15 cellular contexts compared by ENCODE assay signal in genomic region chr1:39776886-39777683, GRCh38. TPM values are rescaled to one million over a fixed set of nuclear protein-coding genes. Genes with fewer than 3 reads are reported as not detected.
DNase-seq lines count a peak whose midpoint lies in the region; ATAC-seq and TF ChIP-seq lines count a peak whose summit lies in the region.
"Had no signal": no experiment of that assay in that cellular context is flagged by ENCODE, and none has a peak within 500 bp of the region (broad histone marks: within the 10 kb centered on the region; RNA-seq: fewer than 3 reads in every experiment).

No MANE protein-coding gene starts in this region.

- H3K4me3 Mint-ChIP-seq in IgD-negative memory B cell (peak overlapping the region in 3 of 4 donors; percentile 32 to 82 (median 63)), mesothelial cell of epicardium (no peak overlapping the region)

- H3K9ac ChIP-seq in BLaER1 treated with 17β-estradiol and CSF1 and Interleukin-3, amounts not matched to agents 10 nM and 100 nM: peak overlapping the region in 9 of 11 experiments; percentile 5 to 75 (median 52); a peak in 11 of 22 replicates

- H3K4me1 Mint-ChIP-seq in IgD-negative memory B cell (peaks cover 0 to 24% (median 4%) of the 10 kb centered on the region in 3 donors), mesothelial cell of epicardium (peaks cover 11% of the 10 kb centered on the region)

- no peak for TF ChIP-seq POLR2A in esophagus muscularis mucosa (IDR thresholded peaks at IDR 0.05; ENCODE audit: low read depth)

- peaks cover 36 to 59% (median 51%) of the 10 kb centered on the region in 10 experiments for H3K4me1 ChIP-seq in BLaER1 treated with 17β-estradiol and CSF1 and Interleukin-3, amounts not matched to agents 10 nM and 100 nM
- H3K4me1 ChIP-seq in esophagus muscularis mucosa (no peaks in the 10 kb centered on the region), heart right ventricle (no peaks in the 10 kb centered on the region)

- H4K20me1 ChIP-seq in BLaER1 treated with 17β-estradiol and CSF1 and Interleukin-3, amounts not matched to agents 10 nM and 100 nM: no peaks in the 10 kb centered on the region

- no peak overlapping the region for H3K4me3 ChIP-seq in BLaER1 treated with 17β-estradiol and CSF1 and Interleukin-3, amounts not matched to agents 10 nM and 100 nM
- H3K4me3 ChIP-seq in esophagus muscularis mucosa: no peak overlapping the region
- no peak overlapping the region for H3K4me3 ChIP-seq in heart right ventricle

- TF ChIP-seq EP300 in esophagus muscularis mucosa (IDR thresholded peaks at IDR 0.05): no peak

- H3K27ac ChIP-seq in BLaER1 treated with 17β-estradiol and CSF1 and Interleukin-3, amounts not matched to agents 10 nM and 100 nM: peak overlapping the region in 10 of 11 experiments; percentile 4 to 81 (median 71); a peak in 20 of 22 replicates
- no peak overlapping the region for H3K27ac ChIP-seq in esophagus muscularis mucosa (replicated peaks in 1 of 4)
- no peak overlapping the region for H3K27ac ChIP-seq in heart right ventricle

- no peak for ATAC-seq in GM21723 (IDR thresholded peaks at IDR 0.05; ENCODE audit: unreplicated experiment)
- no peak for ATAC-seq in heart right ventricle
- ATAC-seq: HepG2 had no signal

- peak overlapping the region in 2 of 3 donors; percentile 71 for H3K27ac Mint-ChIP-seq in IgD-negative memory B cell
- H3K27ac Mint-ChIP-seq in mesothelial cell of epicardium: peak overlapping the region; percentile 43

- intact Hi-C loops in esophagus muscularis mucosa (cut with DNase I) (no loop called here), heart right ventricle (cut with DNase I) (no loop called here)

- no peaks in the 10 kb centered on the region for H3K9me3 Mint-ChIP-seq in IgD-negative memory B cell
- H3K9me3 Mint-ChIP-seq in mesothelial cell of epicardium: no peaks in the 10 kb centered on the region

- no peaks in the 10 kb centered on the region for H3K9me3 ChIP-seq in BLaER1 treated with 17β-estradiol and CSF1 and Interleukin-3, amounts not matched to agents 10 nM and 100 nM (replicated peaks in 1 of 11)
- H3K9me3 ChIP-seq in esophagus muscularis mucosa (no peaks in the 10 kb centered on the region), heart right ventricle (no peaks in the 10 kb centered on the region)

- H3K27me3 ChIP-seq in BLaER1 treated with 17β-estradiol and CSF1 and Interleukin-3, amounts not matched to agents 10 nM and 100 nM: peaks cover 0 to 2% (median 0%) of the 10 kb centered on the region in 11 experiments; a peak in 3 of 22 replicates
- H3K27me3 ChIP-seq in esophagus muscularis mucosa: peaks cover 0 to 8% (median 0%) of the 10 kb centered on the region in 4 donors
- peaks cover 0 to 13% (median 0%) of the 10 kb centered on the region in 7 donors for H3K27me3 ChIP-seq in heart right ventricle

- H3K27me3 Mint-ChIP-seq in IgD-negative memory B cell (peaks cover 2% of the 10 kb centered on the region), mesothelial cell of epicardium (ENCODE audit: low read depth) (peaks cover 25% of the 10 kb centered on the region)

- H3K4me2 ChIP-seq in BLaER1 treated with 17β-estradiol and CSF1 and Interleukin-3, amounts not matched to agents 10 nM and 100 nM: peak overlapping the region; percentile 77 to 91 (median 84)

- peaks cover 3% of the 10 kb centered on the region for H3K36me3 Mint-ChIP-seq in IgD-negative memory B cell
- H3K36me3 Mint-ChIP-seq in mesothelial cell of epicardium: no peaks in the 10 kb centered on the region

- DNase-seq in UCSD-AML1 (lab: John Stamatoyannopoulos, UW; ENCODE audit: unreplicated experiment) (peak; percentile 71), mesothelial cell of epicardium (ENCODE audit: low spot score in 2 of 2, unreplicated experiment in 2 of 2) (no peak), esophagus muscularis mucosa (ENCODE audit: extremely low spot score) (no peak), heart right ventricle (no peak)
- no peak for DNase-seq in activated naive CD4-positive, alpha-beta T cell (lab: John Stamatoyannopoulos, UW)
- DNase-seq: C1 segment of cervical spinal cord, DMS 273 treated with DMSO at 0.1 percent for 48 hours, NCI-H1417 treated with DMSO at 0.1 percent for 48 hours, NCI-H1930, NCI-H69, OCI-M1 had no signal

- TF ChIP-seq CTCF in mesothelial cell of epicardium (IDR thresholded peaks at IDR 0.05; ENCODE audit: unreplicated experiment): no peak
- TF ChIP-seq CTCF in esophagus muscularis mucosa (IDR thresholded peaks at IDR 0.05): no peak
- TF ChIP-seq CTCF in heart right ventricle (IDR thresholded peaks at IDR 0.05): no peak

- H3K36me3 ChIP-seq in BLaER1 treated with 17β-estradiol and CSF1 and Interleukin-3, amounts not matched to agents 10 nM and 100 nM: no peaks in the 10 kb centered on the region
- H3K36me3 ChIP-seq in esophagus muscularis mucosa (no peaks in the 10 kb centered on the region), heart right ventricle (no peaks in the 10 kb centered on the region)

- 84% methylated on average over 9 of the region's 9 CpGs for WGBS in esophagus muscularis mucosa
- WGBS in heart right ventricle, 2 donors: 78 to 84% methylated on average over 9 of the region's 9 CpGs

RNA-seq across cellular contexts. Expression of gene OXCT2, which starts 5.9 kb away (rescaled TPM):
- polyA plus RNA-seq in IgD-negative memory B cell (0.93 TPM), heart right ventricle (1 to 10 TPM; 1.5 to 3.3 TPM)
- total RNA-seq in mesothelial cell of epicardium (0.20 to 0.65 TPM (median 0.22 TPM) in 3 replicates), esophagus muscularis mucosa (1 to 10 TPM in 1 of 4 donors, under 1 TPM in 3; 0.65 to 1.4 (median 0.83) TPM), heart right ventricle (1 to 10 TPM in 9 of 10 donors, under 1 TPM in 1; 0.85 to 5.4 (median 2.2) TPM)

RNA-seq across cellular contexts. Expression of gene BMP8B, which starts 11.6 kb away (rescaled TPM):
- 0.14 TPM for polyA plus RNA-seq in IgD-negative memory B cell
- total RNA-seq in mesothelial cell of epicardium: 0.14 to 0.31 TPM (median 0.18 TPM) in 3 replicates
- 1 to 10 TPM in 3 of 4 donors, under 1 TPM in 1; 0.83 to 4.6 (median 2.3) TPM for total RNA-seq in esophagus muscularis mucosa
- total RNA-seq in heart right ventricle: under 1 TPM; 0.16 to 0.79 (median 0.22) TPM
- polyA plus RNA-seq in heart right ventricle: under 1 TPM; 0.07 to 0.23 TPM

RNA-seq across cellular contexts. Expression of gene PPIE, which starts 38.4 kb away (rescaled TPM):
- polyA plus RNA-seq in IgD-negative memory B cell (83.7 TPM), heart right ventricle (10 to 100 TPM; 33.9 to 49.5 TPM)
- total RNA-seq in mesothelial cell of epicardium (43.5 to 45.5 TPM (median 45.2 TPM) in 3 replicates), esophagus muscularis mucosa (10 to 100 TPM; 30.3 to 42.0 (median 37.9) TPM), heart right ventricle (10 to 100 TPM; 28.0 to 32.7 (median 30.9) TPM)

Comparison
In these comparisons a context has a peak if more than half of its experiments do, and no peak if none do; other contexts are left out.
1. H3K27ac ChIP-seq: peak in BLaER1 treated with 17β-estradiol and CSF1 and Interleukin-3, amounts not matched to agents 10 nM and 100 nM (10 of 11); none in esophagus muscularis mucosa (0 of 4) and heart right ventricle (0 of 10).